In the genomic region with DNA sequence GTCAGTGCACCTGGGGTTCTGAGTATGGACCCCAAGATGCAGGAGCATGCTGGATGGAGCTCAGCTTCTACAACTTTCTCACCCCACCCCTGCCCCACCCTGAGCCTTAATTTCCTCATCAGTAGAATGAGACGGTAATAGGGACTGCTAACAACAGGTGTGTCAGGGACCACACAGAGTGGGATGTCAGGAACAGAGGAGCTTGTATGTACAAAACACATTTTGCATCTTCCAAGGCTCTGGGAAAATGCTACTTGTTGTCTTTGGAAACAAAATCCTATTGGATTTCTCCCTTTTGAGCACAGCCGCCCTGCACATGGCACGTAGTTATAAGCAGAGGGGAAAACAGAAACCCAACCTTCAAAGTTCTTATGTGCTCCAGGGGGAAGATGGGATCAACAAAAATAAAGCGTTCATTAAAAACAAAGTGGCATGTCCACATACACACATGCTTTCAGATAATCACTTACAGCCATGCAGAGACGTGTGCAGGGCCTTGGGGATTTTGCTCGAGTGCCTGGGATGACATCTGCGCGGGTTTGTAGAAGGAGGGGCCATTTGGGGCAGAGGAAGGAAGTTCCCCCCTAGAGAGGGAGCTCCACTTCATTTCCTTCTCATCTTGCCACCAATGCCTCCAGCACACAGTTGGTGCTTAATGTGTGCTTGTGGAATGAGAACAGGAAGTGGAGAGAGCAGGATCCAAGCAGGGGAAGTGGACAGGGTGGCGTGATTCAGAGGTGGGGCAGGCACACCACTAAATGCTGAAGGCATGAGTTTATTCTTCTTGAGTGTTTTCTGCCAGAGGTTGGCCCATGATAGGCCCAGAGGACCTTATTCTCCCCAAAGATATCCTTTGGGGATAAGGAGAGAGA, we compare ENCODE assay signal across 20 cellular contexts.
DNase-seq lines count a peak whose midpoint lies in the region; ATAC-seq, FAIRE-seq and TF ChIP-seq lines count a peak whose summit lies in the region.
"Had no signal": no experiment of that assay in that cellular context is flagged by ENCODE, and none has a peak within 500 bp of the region (broad histone marks: within the 10 kb centered on the region; RNA-seq: fewer than 3 reads in every experiment).

No MANE protein-coding gene starts in this region.

- BruUV-seq in GM12878 (replicated peaks; lab: Mats Ljungman, UMichigan), result no TSS peak

- H2AFZ ChIP-seq in GM12878 (ENCODE audit: control insufficient read depth, low read depth, low read length), result no peak overlapping the region
- H2AFZ ChIP-seq: GM23338 had no signal

- no peak for TF ChIP-seq POLR2A in GM12878 (IDR thresholded peaks at IDR 0.05; ENCODE audit: low read depth, low read length)
- TF ChIP-seq POLR2A in sigmoid colon (IDR thresholded peaks at IDR 0.05), result no peak

- H3K4me2 ChIP-seq in GM12878 (ENCODE audit: control insufficient read depth, insufficient read depth), result no peak overlapping the region
- H3K4me2 ChIP-seq: GM23338 had no signal

- no peak for TF ChIP-seq RAD21 in GM12878 (IDR thresholded peaks at IDR 0.05; ENCODE audit: insufficient read depth, low read depth, low read length)

- H3K4me1 ChIP-seq in GM12878 (ENCODE audit: control insufficient read depth, insufficient read depth, low read length), result peaks cover 13% of the 10 kb centered on the region; the same call in 1 of the 2 replicates
- H3K4me1 ChIP-seq in sigmoid colon, result peaks cover 0 to 38% (median 37%) of the 10 kb centered on the region in 4 donors

- intact Hi-C loops in GM12878 (cut with micrococcal nuclease; ENCODE audit: unreplicated experiment), result no loop called here
- intact Hi-C loops in sigmoid colon (cut with DNase I), result loop anchor here (5.0 kb wide), 1 partner anchor 89 kb away; no protein-coding TSS in a partner anchor

- H3K27me3 ChIP-seq in GM12878 (replicated peaks in 1 of 2; ENCODE audit: control insufficient read depth in 2 of 2, insufficient read depth in 2 of 2, low read length in 1 of 2), result peaks cover 0 to 2% of the 10 kb centered on the region in 2 experiments; a peak in 1 of 4 replicates
- H3K27me3 ChIP-seq in sigmoid colon, result no peaks in the 10 kb centered on the region

- 57% methylated on average over 9 of the region's 9 CpGs for WGBS in GM12878 (ENCODE audit: insufficient coverage, insufficient replicate concordance, low lambda C conversion rate, missing lambda C conversion rate)
- WGBS in sigmoid colon, 2 donors, result 76 to 78% methylated on average over 9 of the region's 9 CpGs

- no peak for TF ChIP-seq EP300 in GM12878 (IDR thresholded peaks at IDR 0.05; ENCODE audit: borderline replicate concordance in 1 of 2, control insufficient read depth in 1 of 2, low read depth in 2 of 2, low read length in 2 of 2)
- TF ChIP-seq EP300 in sigmoid colon (IDR thresholded peaks at IDR 0.05), result no peak

- POLR2A ChIA-PET in GM12878 (lab: Charles Lee), result no interaction called here

- CTCF ChIA-PET in GM12878 (lab: Yijun Ruan, JAX), result interaction anchor here (1.0 to 1.9 kb wide), 2 partner anchors 272 to 357 kb away, joined by 3 to 6 read pairs; no protein-coding TSS in a partner anchor

- ATAC-seq in GM12878 (no peak), GM21360 (IDR thresholded peaks at IDR 0.05; ENCODE audit: unreplicated experiment) (no peak)
- ATAC-seq: GM23338, HCT116 had no signal

- H3K36me3 ChIP-seq in GM12878 (ENCODE audit: control insufficient read depth in 2 of 2, insufficient read depth in 2 of 2, low read length in 1 of 2), result no peaks in the 10 kb centered on the region
- H3K36me3 ChIP-seq in sigmoid colon, result no peaks in the 10 kb centered on the region

- SMC1A ChIA-PET in GM12878 (lab: Charles Lee; ENCODE audit: uncharacterized antibody, unreplicated experiment), result interaction anchor here (1.8 kb wide), 1 partner anchor 22 kb away, joined by 5 read pairs; no protein-coding TSS in a partner anchor

- no peak overlapping the region for H3K27ac ChIP-seq in GM12878 (ENCODE audit: control insufficient read depth, insufficient read depth)
- peak overlapping the region in 1 of 4 donors; percentile 80 for H3K27ac ChIP-seq in sigmoid colon

- RAD21 ChIA-PET in GM12878 (lab: Charles Lee; ENCODE audit: unreplicated experiment), result no interaction called here

- DNase-seq in NCI-H82 (lab: John Stamatoyannopoulos, UW) (peak; percentile 5), NCI-H82 treated with DMSO at 0.1 percent for 48 hours (lab: John Stamatoyannopoulos, UW; ENCODE audit: unreplicated experiment) (no peak), NCI-H524 (lab: John Stamatoyannopoulos, UW) (peak; percentile 53 to 76), GM12878 (ENCODE audit: low read depth, low spot score) (no peak), sigmoid colon (peak; percentile 2), NCI-H446 (lab: John Stamatoyannopoulos, UW) (no peak), DMS 273 (lab: John Stamatoyannopoulos, UW; ENCODE audit: unreplicated experiment) (no peak)
- DNase-seq: DND-41, KBM-7, NCI-H1048, NCI-H1436 treated with DMSO at 0.1 percent for 48 hours, NCI-H2081 treated with DMSO at 0.1 percent for 48 hours, NCI-H2227 treated with DMSO at 0.1 percent for 48 hours, NCI-H526 treated with DMSO at 0.1 percent for 48 hours, RPMI8226 had no signal

- no peak for FAIRE-seq in GM12878 (lab: Jason Lieb, UNC)
- FAIRE-seq: G401.6, GM18507 had no signal

- H3K4me3 ChIP-seq in GM12878 (no peak overlapping the region), sigmoid colon (no peak overlapping the region)
- H3K4me3 ChIP-seq: GM23338 had no signal

- H3K79me2 ChIP-seq in GM12878 (ENCODE audit: control insufficient read depth, insufficient read depth, low read length), result no peaks in the 10 kb centered on the region

- no peaks in the 10 kb centered on the region for H4K20me1 ChIP-seq in GM12878 (ENCODE audit: control insufficient read depth, insufficient read depth)

- no peak overlapping the region for H3K9ac ChIP-seq in GM12878 (ENCODE audit: control insufficient read depth, insufficient read depth, low read length)

- in situ Hi-C loops in GM12878 (cut with MboI), result loop anchor here (10.0 kb wide), 1 partner anchor 352 kb away; no protein-coding TSS in a partner anchor

- no peaks in the 10 kb centered on the region; the same call in 2 of the 3 replicates for H3K9me3 ChIP-seq in GM12878 (replicated peaks; ENCODE audit: control insufficient read depth, insufficient read depth, low read length)
- no peaks in the 10 kb centered on the region for H3K9me3 ChIP-seq in sigmoid colon

- no peak for TF ChIP-seq CTCF in GM12878 (IDR thresholded peaks at IDR 0.05 in 2 of 3, conservative IDR thresholded peaks at IDR 0.05 in 1 of 3; ENCODE audit: control insufficient read depth in 2 of 3, extremely low read depth in 1 of 3, insufficient read depth in 1 of 3, low read depth in 3 of 3, low read length in 3 of 3)
- no peak for TF ChIP-seq CTCF in sigmoid colon (IDR thresholded peaks at IDR 0.05)

TF ChIP-seq in GM12878, 131 proteins besides CTCF, POLR2A, EP300 and RAD21:
- TF ChIP-seq SPI1 (IDR thresholded peaks at IDR 0.05; ENCODE audit: borderline replicate concordance, insufficient read depth, low read depth, low read length) (peak; percentile 22; the same call in 1 of the 2 replicates), FOXM1 (IDR thresholded peaks at IDR 0.05; ENCODE audit: low read depth, low read length) (no peak)

Comparison
In these comparisons a context has a peak if more than half of its experiments do, and no peak if none do; other contexts are left out.
1. DNase-seq: peak in NCI-H82 (single experiment), NCI-H524 (2 of 2) and sigmoid colon (single experiment); none in NCI-H82 treated with DMSO at 0.1 percent for 48 hours (single experiment), GM12878 (single experiment), NCI-H446 (0 of 2) and DMS 273 (single experiment).